ENCODE assay signal across 1 cellular context in genomic region chr6:42452171-42453026, GRCh38.
TF ChIP-seq lines count a peak whose summit lies in the region.

No MANE protein-coding gene starts in this region.

TF ChIP-seq in K562, 482 proteins besides CTCF, POLR2A, EP300 and RAD21 (continued from another document):
- TF ChIP-seq ZNF224 (CRISPR knock-in tag; IDR thresholded peaks at IDR 0.05) (0 out of 2 replicates have a peak, but pooled peaks have one; percentile 27), ZNF24 (IDR thresholded peaks at IDR 0.05) (peak; percentile 78), UBTF (IDR thresholded peaks at IDR 0.05; ENCODE audit: borderline replicate concordance in 1 of 2, low read depth in 2 of 2, low read length in 2 of 2) (peak in 1 of 2 experiments; percentile 76; a peak in 1 of 4 replicates), ELF1 (tag; IDR thresholded peaks at IDR 0.05) (peak; percentile 65; the same call in 1 of the 2 replicates), ETV6 (IDR thresholded peaks at IDR 0.05; ENCODE audit: borderline replicate concordance in 1 of 2, low read depth in 2 of 2, low read length in 1 of 2) (no peak), ETV6 (CRISPR knock-in tag; IDR thresholded peaks at IDR 0.05; ENCODE audit: borderline replicate concordance) (0 out of 2 replicates have a peak, but pooled peaks have one; percentile 30), PHF8 (IDR thresholded peaks at IDR 0.05; ENCODE audit: borderline replicate concordance, low read length) (peak; percentile 70), MGA (IDR thresholded peaks at IDR 0.05) (peak; percentile 53; the same call in 1 of the 2 replicates), HOXB6 (CRISPR knock-in tag; IDR thresholded peaks at IDR 0.05; ENCODE audit: borderline replicate concordance) (no peak), CHD1 (IDR thresholded peaks at IDR 0.05; ENCODE audit: low read length) (peak; percentile 21), TBP (optimal IDR thresholded peaks at IDR 0.05; ENCODE audit: low read depth, low read length) (no peak), GTF2B (IDR thresholded peaks at IDR 0.05; ENCODE audit: extremely low read depth, insufficient read length) (no peak), SRSF7 (optimal IDR thresholded peaks at IDR 0.05; ENCODE audit: low read depth, low read length) (no peak), RCOR1 (IDR thresholded peaks at IDR 0.05; ENCODE audit: borderline replicate concordance in 1 of 2, low read depth in 2 of 2, low read length in 2 of 2) (no peak), CREBBP (IDR thresholded peaks at IDR 0.05; ENCODE audit: low read depth, low read length) (no peak), E2F6 (IDR thresholded peaks at IDR 0.05; ENCODE audit: borderline replicate concordance in 1 of 2, extremely low read depth in 1 of 2, insufficient read depth in 1 of 2, insufficient read length in 1 of 2, low read depth in 1 of 2, low read length in 1 of 2, poor library complexity in 1 of 2, severe bottlenecking in 1 of 2) (peak; percentile 24 to 31)
- TF ChIP-seq, protein P1, sequence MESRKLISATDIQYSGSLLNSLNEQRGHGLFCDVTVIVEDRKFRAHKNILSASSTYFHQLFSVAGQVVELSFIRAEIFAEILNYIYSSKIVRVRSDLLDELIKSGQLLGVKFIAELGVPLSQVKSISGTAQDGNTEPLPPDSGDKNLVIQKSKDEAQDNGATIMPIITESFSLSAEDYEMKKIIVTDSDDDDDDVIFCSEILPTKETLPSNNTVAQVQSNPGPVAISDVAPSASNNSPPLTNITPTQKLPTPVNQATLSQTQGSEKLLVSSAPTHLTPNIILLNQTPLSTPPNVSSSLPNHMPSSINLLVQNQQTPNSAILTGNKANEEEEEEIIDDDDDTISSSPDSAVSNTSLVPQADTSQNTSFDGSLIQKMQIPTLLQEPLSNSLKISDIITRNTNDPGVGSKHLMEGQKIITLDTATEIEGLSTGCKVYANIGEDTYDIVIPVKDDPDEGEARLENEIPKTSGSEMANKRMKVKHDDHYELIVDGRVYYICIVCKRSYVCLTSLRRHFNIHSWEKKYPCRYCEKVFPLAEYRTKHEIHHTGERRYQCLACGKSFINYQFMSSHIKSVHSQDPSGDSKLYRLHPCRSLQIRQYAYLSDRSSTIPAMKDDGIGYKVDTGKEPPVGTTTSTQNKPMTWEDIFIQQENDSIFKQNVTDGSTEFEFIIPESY (CRISPR knock-in tag; IDR thresholded peaks at IDR 0.05): 0 out of 2 replicates have a peak, but pooled peaks have one; percentile 49
- TF ChIP-seq, protein P2, sequence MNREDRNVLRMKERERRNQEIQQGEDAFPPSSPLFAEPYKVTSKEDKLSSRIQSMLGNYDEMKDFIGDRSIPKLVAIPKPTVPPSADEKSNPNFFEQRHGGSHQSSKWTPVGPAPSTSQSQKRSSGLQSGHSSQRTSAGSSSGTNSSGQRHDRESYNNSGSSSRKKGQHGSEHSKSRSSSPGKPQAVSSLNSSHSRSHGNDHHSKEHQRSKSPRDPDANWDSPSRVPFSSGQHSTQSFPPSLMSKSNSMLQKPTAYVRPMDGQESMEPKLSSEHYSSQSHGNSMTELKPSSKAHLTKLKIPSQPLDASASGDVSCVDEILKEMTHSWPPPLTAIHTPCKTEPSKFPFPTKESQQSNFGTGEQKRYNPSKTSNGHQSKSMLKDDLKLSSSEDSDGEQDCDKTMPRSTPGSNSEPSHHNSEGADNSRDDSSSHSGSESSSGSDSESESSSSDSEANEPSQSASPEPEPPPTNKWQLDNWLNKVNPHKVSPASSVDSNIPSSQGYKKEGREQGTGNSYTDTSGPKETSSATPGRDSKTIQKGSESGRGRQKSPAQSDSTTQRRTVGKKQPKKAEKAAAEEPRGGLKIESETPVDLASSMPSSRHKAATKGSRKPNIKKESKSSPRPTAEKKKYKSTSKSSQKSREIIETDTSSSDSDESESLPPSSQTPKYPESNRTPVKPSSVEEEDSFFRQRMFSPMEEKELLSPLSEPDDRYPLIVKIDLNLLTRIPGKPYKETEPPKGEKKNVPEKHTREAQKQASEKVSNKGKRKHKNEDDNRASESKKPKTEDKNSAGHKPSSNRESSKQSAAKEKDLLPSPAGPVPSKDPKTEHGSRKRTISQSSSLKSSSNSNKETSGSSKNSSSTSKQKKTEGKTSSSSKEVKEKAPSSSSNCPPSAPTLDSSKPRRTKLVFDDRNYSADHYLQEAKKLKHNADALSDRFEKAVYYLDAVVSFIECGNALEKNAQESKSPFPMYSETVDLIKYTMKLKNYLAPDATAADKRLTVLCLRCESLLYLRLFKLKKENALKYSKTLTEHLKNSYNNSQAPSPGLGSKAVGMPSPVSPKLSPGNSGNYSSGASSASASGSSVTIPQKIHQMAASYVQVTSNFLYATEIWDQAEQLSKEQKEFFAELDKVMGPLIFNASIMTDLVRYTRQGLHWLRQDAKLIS (CRISPR knock-in tag; IDR thresholded peaks at IDR 0.05): no peak
TF ChIP-seq in K562: peak in this region for 38.
